ENCODE assay signal across 9 cellular contexts in genomic region chr15:41282980-41283652, GRCh38. TPM values are rescaled to one million over a fixed set of nuclear protein-coding genes. Genes with fewer than 3 reads are reported as not detected.
A peak's percentile ranks its signal among the peaks of the same experiment; 100 is the strongest.
DNase-seq lines count a peak whose midpoint lies in the region; TF ChIP-seq lines count a peak whose summit lies in the region.
"Not testable (repeated sequence)": the region's sequence is repeated elsewhere in the genome, so short reads cannot be mapped to it uniquely, and the experiment has no call there.
"Had no signal": no experiment of that assay in that cellular context is flagged by ENCODE, and none has a peak within 500 bp of the region (broad histone marks: within the 10 kb centered on the region; RNA-seq: fewer than 3 reads in every experiment).

No MANE protein-coding gene starts in this region.

- H3K36me3 Mint-ChIP-seq in activated CD4-positive, alpha-beta memory T cell treated with anti-CD3 and anti-CD28 coated beads for 36 hours: peaks cover 44% of the 10 kb centered on the region

- 73% methylated on average over 12 of the region's 19 CpGs for WGBS in mesenchymal stem cell

- not testable (repeated sequence) for TF ChIP-seq CTCF in breast epithelium (IDR thresholded peaks at IDR 0.05); foreskin fibroblast (IDR thresholded peaks at IDR 0.05; ENCODE audit: low read depth, low read length); uterus (IDR thresholded peaks at IDR 0.05)

- CTCF ChIA-PET in activated CD4-positive, alpha-beta memory T cell treated with anti-CD3 and anti-CD28 coated beads for 36 hours (lab: Charles Lee): interaction anchor here (0.8 to 1.7 kb wide), 3 partner anchors 52 to 425 kb away, joined by 3 to 4 read pairs (median 3); partner anchors contain the start of genes CHP1 and EXD1

- intact Hi-C loops in activated CD4-positive, alpha-beta memory T cell treated with anti-CD3 and anti-CD28 coated beads for 36 hours (cut with micrococcal nuclease): loop anchor here (1.0 to 5.0 kb wide), 5 partner anchors 49 to 716 kb away; partner anchors contain the start of genes CCDC32, CHP1, DNAJC17 and EXD1
- intact Hi-C loops in breast epithelium (cut with DNase I; ENCODE audit: low total_unique reads); uterus (cut with DNase I; ENCODE audit: low total_unique reads): not testable (repeated sequence)

- H3K4me1 Mint-ChIP-seq in activated CD4-positive, alpha-beta memory T cell treated with anti-CD3 and anti-CD28 coated beads for 36 hours (ENCODE audit: low read depth): peaks cover 44% of the 10 kb centered on the region

- H4K8ac ChIP-seq in mesenchymal stem cell (ENCODE audit: low read length): peak overlapping the region; percentile 79

- H3K79me1 ChIP-seq in mesenchymal stem cell (replicated peaks; ENCODE audit: low read length, poor library complexity, severe bottlenecking): not testable (repeated sequence)

- H3K23ac ChIP-seq in mesenchymal stem cell (ENCODE audit: low read length in 2 of 2): not testable (repeated sequence)

- H2AK5ac ChIP-seq in mesenchymal stem cell (ENCODE audit: low read length, severe bottlenecking): peak overlapping the region; percentile 39

- H2BK120ac ChIP-seq in mesenchymal stem cell (ENCODE audit: low read depth, low read length): peak overlapping the region; percentile 11

- peak overlapping the region; percentile 92 for H3K27ac Mint-ChIP-seq in activated CD4-positive, alpha-beta memory T cell treated with anti-CD3 and anti-CD28 coated beads for 36 hours

- not testable (repeated sequence) for H3K4me2 ChIP-seq in mesenchymal stem cell (ENCODE audit: low read length, poor library complexity, severe bottlenecking)

- H2BK5ac ChIP-seq in mesenchymal stem cell (ENCODE audit: low read depth, low read length, poor library complexity, severe bottlenecking): not testable (repeated sequence)

- DNase-seq in NCI-H146 (lab: John Stamatoyannopoulos, UW) (peak; percentile 10), uterus (peak in 1 of 2 donors; percentile 15)
- DNase-seq in activated CD4-positive, alpha-beta memory T cell treated with anti-CD3 and anti-CD28 coated beads for 36 hours; breast epithelium (ENCODE audit: low spot score in 2 of 2); foreskin fibroblast; mesenchymal stem cell: not testable (repeated sequence)

- not testable (repeated sequence) for H3K36me3 ChIP-seq in breast epithelium; rectal smooth muscle tissue (ENCODE audit: control insufficient read depth, insufficient read depth, low read length); uterus
- peaks cover 18 to 50% of the 10 kb centered on the region in 2 experiments for H3K36me3 ChIP-seq in mesenchymal stem cell (ENCODE audit: control insufficient read depth in 1 of 2, insufficient read depth in 2 of 2, low read depth in 1 of 2, low read length in 2 of 2)

- peak overlapping the region; percentile 99 for H3K9ac ChIP-seq in mesenchymal stem cell (ENCODE audit: low read length)
- H3K9ac ChIP-seq in rectal smooth muscle tissue (ENCODE audit: low read length): not testable (repeated sequence)

- H2BK15ac ChIP-seq in mesenchymal stem cell (ENCODE audit: low read depth, poor library complexity, severe bottlenecking): not testable (repeated sequence)

- not testable (repeated sequence) for TF ChIP-seq POLR2A in breast epithelium (IDR thresholded peaks at IDR 0.05); uterus (IDR thresholded peaks at IDR 0.05)

- H2AFZ ChIP-seq in mesenchymal stem cell (ENCODE audit: low read depth, low read length): not testable (repeated sequence)

- peak overlapping the region in 1 of 2 experiments; percentile 70 for H2BK12ac ChIP-seq in mesenchymal stem cell (ENCODE audit: low read length in 2 of 2)

- not testable (repeated sequence) for H4K91ac ChIP-seq in mesenchymal stem cell (ENCODE audit: low read length)

- H3K27me3 ChIP-seq in breast epithelium; mesenchymal stem cell (ENCODE audit: control insufficient read depth in 1 of 2, insufficient read depth in 1 of 2, low read length in 2 of 2); rectal smooth muscle tissue (ENCODE audit: control insufficient read depth, insufficient read depth, low read length); uterus: not testable (repeated sequence)

- H3K9me3 ChIP-seq in breast epithelium; mesenchymal stem cell (ENCODE audit: control insufficient read depth, low read length); uterus: not testable (repeated sequence)

- peak overlapping the region; percentile 98 for H3K4me3 Mint-ChIP-seq in activated CD4-positive, alpha-beta memory T cell treated with anti-CD3 and anti-CD28 coated beads for 36 hours

- not testable (repeated sequence) for H3K4me1 ChIP-seq in breast epithelium; mesenchymal stem cell (ENCODE audit: control insufficient read depth, insufficient read depth, low read depth, low read length); rectal smooth muscle tissue (ENCODE audit: control insufficient read depth, insufficient read depth, low read length); uterus

- H3K27me3 Mint-ChIP-seq in activated CD4-positive, alpha-beta memory T cell treated with anti-CD3 and anti-CD28 coated beads for 36 hours: not testable (repeated sequence)

- peak overlapping the region; percentile 23 to 65 for H3K18ac ChIP-seq in mesenchymal stem cell (ENCODE audit: low read depth in 1 of 2, low read length in 2 of 2)

- H3K14ac ChIP-seq in mesenchymal stem cell (ENCODE audit: low read length in 2 of 2): not testable (repeated sequence)

- H3K4me3 ChIP-seq in GM08714 (ENCODE audit: low read length) (peak overlapping the region; percentile 52; the same call in 1 of the 2 replicates), breast epithelium (peak overlapping the region; percentile 83 to 95 (median 90)), foreskin fibroblast (ENCODE audit: low read depth in 1 of 2, low read length in 2 of 2) (peak overlapping the region; percentile 94 to 97), mesenchymal stem cell (ENCODE audit: insufficient read depth in 1 of 2, low read depth in 1 of 2, low read length in 2 of 2) (peak overlapping the region in 1 of 2 experiments; percentile 99), rectal smooth muscle tissue (ENCODE audit: low read length) (peak overlapping the region; percentile 96), uterus (peak overlapping the region; percentile 74 to 82)

- not testable (repeated sequence) for H3K9me3 Mint-ChIP-seq in activated CD4-positive, alpha-beta memory T cell treated with anti-CD3 and anti-CD28 coated beads for 36 hours

- peak overlapping the region; percentile 92 to 93 for H3K27ac ChIP-seq in breast epithelium
- H3K27ac ChIP-seq in mesenchymal stem cell (ENCODE audit: low read length, poor library complexity, severe bottlenecking): not testable (repeated sequence)
- H3K27ac ChIP-seq in rectal smooth muscle tissue (ENCODE audit: low read depth, low read length): peak overlapping the region; percentile 92
- H3K27ac ChIP-seq in uterus: peak overlapping the region; percentile 88 to 89

- peak overlapping the region; percentile 28 to 92 for H3K4ac ChIP-seq in mesenchymal stem cell (ENCODE audit: low read depth in 1 of 2, low read length in 2 of 2)

- POLR2A ChIA-PET in activated CD4-positive, alpha-beta memory T cell treated with anti-CD3 and anti-CD28 coated beads for 36 hours (lab: Charles Lee): interaction anchor here (0.7 to 1.8 kb wide), 4 partner anchors 20 to 377 kb away, joined by 3 to 13 read pairs (median 4); partner anchors contain the start of genes CHP1, EXD1, MGA and NUSAP1

RNA-seq across cellular contexts. Expression of gene OIP5, which starts 49.3 kb away (rescaled TPM):
- total RNA-seq in activated CD4-positive, alpha-beta memory T cell treated with anti-CD3 and anti-CD28 coated beads for 36 hours: 10 to 100 TPM; 11.1 to 13.0 TPM
- total RNA-seq in breast epithelium: under 1 TPM; 0.33 to 0.80 (median 0.44) TPM
- 1.3 TPM for polyA plus RNA-seq in mesenchymal stem cell (2013, experiment 1 of 2)
- polyA plus RNA-seq in mesenchymal stem cell (2013, experiment 2 of 2): 1.4 TPM
- 10 to 100 TPM in 1 of 4 donors, not detected in 3; 11.0 TPM for total RNA-seq in uterus
- total RNA-seq: mesenteric fat pad had no signal

RNA-seq across cellular contexts. Expression of gene NUSAP1, which starts 49.6 kb away (rescaled TPM):
- 100 to 1,000 TPM; 227 TPM for total RNA-seq in activated CD4-positive, alpha-beta memory T cell treated with anti-CD3 and anti-CD28 coated beads for 36 hours
- total RNA-seq in breast epithelium (1 to 10 TPM; 5.0 to 8.2 (median 6.9) TPM), uterus (100 to 1,000 TPM in 1 of 4 donors, 1 to 10 TPM in 1, not detected in 2; 1.0 to 101 TPM)
- polyA plus RNA-seq in mesenchymal stem cell (2013, experiment 1 of 2): 11.7 TPM
- 11.4 TPM for polyA plus RNA-seq in mesenchymal stem cell (2013, experiment 2 of 2)

RNA-seq across cellular contexts. Expression of gene CHP1, which starts 52.0 kb away (rescaled TPM):
- total RNA-seq in activated CD4-positive, alpha-beta memory T cell treated with anti-CD3 and anti-CD28 coated beads for 36 hours: 10 to 100 TPM; 46.3 to 48.7 TPM
- total RNA-seq in breast epithelium (100 to 1,000 TPM; 107 to 290 (median 120) TPM), uterus (100 to 1,000 TPM in 1 of 4 donors, 10 to 100 TPM in 3; 54.7 to 129 (median 65.6) TPM)
- polyA plus RNA-seq in mesenchymal stem cell (2013, experiment 1 of 2): 130 TPM
- polyA plus RNA-seq in mesenchymal stem cell (2013, experiment 2 of 2): 126 TPM

RNA-seq across cellular contexts. Expression of gene EXD1, which starts 52.6 kb away (rescaled TPM):
- not detected for total RNA-seq in activated CD4-positive, alpha-beta memory T cell treated with anti-CD3 and anti-CD28 coated beads for 36 hours
- total RNA-seq in breast epithelium: not detected
- not detected for polyA plus RNA-seq in mesenchymal stem cell (2013, experiment 1 of 2)
- polyA plus RNA-seq in mesenchymal stem cell (2013, experiment 2 of 2): not detected
- not detected for total RNA-seq in uterus
- total RNA-seq: mesenteric fat pad had no signal
